10 cellular contexts compared by ENCODE assay signal in the genomic region with DNA sequence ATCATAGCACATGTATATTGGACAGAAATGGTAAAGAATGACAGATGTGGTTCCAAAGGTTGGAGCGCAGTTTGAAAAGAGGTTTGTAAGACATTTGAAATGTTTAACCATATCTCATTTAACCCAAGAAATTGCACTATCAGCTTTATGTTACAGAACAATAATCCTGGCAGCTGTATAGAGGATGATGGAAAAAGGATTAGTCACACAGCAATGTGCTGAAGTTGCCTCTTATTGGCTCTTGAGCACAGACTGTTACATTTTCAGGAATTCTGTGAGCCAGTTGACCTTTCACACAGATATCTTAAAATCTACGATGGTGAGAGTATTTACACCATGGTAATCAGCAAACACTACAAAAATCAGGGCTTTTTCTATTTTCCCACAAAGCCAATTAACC. TPM values are rescaled to one million over a fixed set of nuclear protein-coding genes. Genes with fewer than 3 reads are reported as not detected.
DNase-seq lines count a peak whose midpoint lies in the region; ATAC-seq and TF ChIP-seq lines count a peak whose summit lies in the region.
"Had no signal": no experiment of that assay in that cellular context is flagged by ENCODE, and none has a peak within 500 bp of the region (broad histone marks: within the 10 kb centered on the region; RNA-seq: fewer than 3 reads in every experiment).

No MANE protein-coding gene starts in this region.

- H3K9me3 ChIP-seq in DND-41 (ENCODE audit: insufficient read depth, low read length, severe bottlenecking) (no peaks in the 10 kb centered on the region), muscle layer of duodenum (ENCODE audit: control insufficient read depth in 1 of 2, low read length in 2 of 2) (no peaks in the 10 kb centered on the region)
- H3K9me3 ChIP-seq: body of pancreas had no signal

- no peak overlapping the region for H2AFZ ChIP-seq in DND-41 (ENCODE audit: low read depth, low read length)

- H3K4me3 ChIP-seq in DND-41 (ENCODE audit: low read depth in 1 of 2, low read length in 2 of 2) = no peak overlapping the region
- no peak overlapping the region for H3K4me3 ChIP-seq in muscle layer of duodenum (ENCODE audit: low read depth in 1 of 2, low read length in 2 of 2)
- no peak overlapping the region for H3K4me3 ChIP-seq in H7 (ENCODE audit: insufficient read depth, low read depth, low read length)
- H3K4me3 ChIP-seq: body of pancreas had no signal

- H3K27ac ChIP-seq in DND-41 (ENCODE audit: low read length) (no peak overlapping the region), muscle layer of duodenum (ENCODE audit: low read length) (peak overlapping the region; percentile 59)
- H3K27ac ChIP-seq: body of pancreas had no signal

- peaks cover 4% of the 10 kb centered on the region; the same call in 1 of the 2 replicates for H4K20me1 ChIP-seq in DND-41 (ENCODE audit: insufficient read depth, low read length)

- peaks cover 53% of the 10 kb centered on the region for H3K4me1 Mint-ChIP-seq in chondrocyte (ENCODE audit: low read depth)

- H3K9ac ChIP-seq in DND-41 (ENCODE audit: low read depth, low read length) = no peak overlapping the region

- H3K4me1 ChIP-seq in DND-41 (ENCODE audit: insufficient read depth, low read length) (peaks cover 46% of the 10 kb centered on the region), muscle layer of duodenum (ENCODE audit: control insufficient read depth in 1 of 2, insufficient read depth in 2 of 2, low read length in 2 of 2) (peaks cover 6 to 38% of the 10 kb centered on the region in 2 donors)

- DNase-seq in DND-41 (no peak), M059J (ENCODE audit: low read depth) (peak; percentile 55), chondrocyte (ENCODE audit: low spot score) (no peak), H7 (no peak)
- DNase-seq: activated CD4-positive, alpha-beta T cell treated with anti-CD3 and anti-CD28 coated beads, Interleukin-2, amount 50 U/mL, for 1 hour; body of pancreas had no signal

- H3K4me3 Mint-ChIP-seq in chondrocyte (ENCODE audit: unreplicated experiment) = peak overlapping the region; percentile 10

- H3K36me3 ChIP-seq in DND-41 (ENCODE audit: insufficient read depth, low read length) (peaks cover 26% of the 10 kb centered on the region), muscle layer of duodenum (ENCODE audit: control insufficient read depth in 1 of 2, insufficient read depth in 2 of 2, low read length in 2 of 2) (peaks cover 18 to 21% of the 10 kb centered on the region in 2 donors), H7 (replicated peaks; ENCODE audit: control insufficient read depth, insufficient read depth, low read length) (no peaks in the 10 kb centered on the region; the same call in 1 of the 2 replicates)

- TF ChIP-seq CTCF in DND-41 (IDR thresholded peaks at IDR 0.05; ENCODE audit: borderline replicate concordance, extremely low read depth, low read length, poor library complexity, severe bottlenecking) (no peak), chondrocyte (IDR thresholded peaks at IDR 0.05) (no peak)

- ATAC-seq in DND-41 (ENCODE audit: insufficient read depth, low read depth) (no peak), GM19397 (IDR thresholded peaks at IDR 0.05; ENCODE audit: unreplicated experiment) (no peak), GM19463 (IDR thresholded peaks at IDR 0.05; ENCODE audit: unreplicated experiment) (no peak)
- ATAC-seq: body of pancreas had no signal

- H3K9me3 Mint-ChIP-seq in chondrocyte (ENCODE audit: low read depth) = no peaks in the 10 kb centered on the region
- H3K9me3 Mint-ChIP-seq: nephron had no signal

- H3K79me2 ChIP-seq in DND-41 (ENCODE audit: insufficient read depth, low read length) = peaks cover 61% of the 10 kb centered on the region

- H3K4me2 ChIP-seq in DND-41 (ENCODE audit: insufficient read depth, low read length) = peak overlapping the region; percentile 85; the same call in 1 of the 2 replicates

- H3K27me3 ChIP-seq in DND-41 (ENCODE audit: insufficient read depth, low read length, poor library complexity) = no peaks in the 10 kb centered on the region
- H3K27me3 ChIP-seq in muscle layer of duodenum (ENCODE audit: low read depth, low read length) = no peaks in the 10 kb centered on the region
- no peaks in the 10 kb centered on the region for H3K27me3 ChIP-seq in H7 (ENCODE audit: control insufficient read depth, insufficient read depth, low read length)
- H3K27me3 ChIP-seq: body of pancreas had no signal

- H3K36me3 Mint-ChIP-seq in chondrocyte (ENCODE audit: low read depth) = peaks cover 12% of the 10 kb centered on the region

- no peaks in the 10 kb centered on the region for H3K27me3 Mint-ChIP-seq in chondrocyte (ENCODE audit: low read depth)

- H3K27ac Mint-ChIP-seq in chondrocyte (ENCODE audit: unreplicated experiment) = peak overlapping the region; percentile 83
- H3K27ac Mint-ChIP-seq: nephron had no signal

RNA-seq across cellular contexts. Expression of gene COG5, which starts 3.9 kb away (rescaled TPM):
- total RNA-seq in M059J (2014; rRNA removed; shearing (Covaris generic)) = 20.8 and 62.3 TPM in 2 replicates
- 52.8 to 56.6 TPM (median 53.8 TPM) in 3 replicates for total RNA-seq in chondrocyte
- total RNA-seq in H7 (2014; rRNA removed; shearing (Covaris generic)) = 13.5 and 18.4 TPM in 2 replicates

RNA-seq across cellular contexts. Expression of gene DUS4L, which starts 3.9 kb away (rescaled TPM):
- total RNA-seq in M059J (2014; rRNA removed; shearing (Covaris generic)) = 8.1 and 12.5 TPM in 2 replicates
- 4.6 to 8.8 TPM (median 4.9 TPM) in 3 replicates for total RNA-seq in chondrocyte
- total RNA-seq in H7 (2014; rRNA removed; shearing (Covaris generic)) = 22.9 and 28.6 TPM in 2 replicates

RNA-seq across cellular contexts. Expression of gene BCAP29, which starts 20.2 kb away (rescaled TPM):
- 120 and 234 TPM in 2 replicates for total RNA-seq in M059J (2014; rRNA removed; shearing (Covaris generic))
- 63.3 to 73.0 TPM (median 69.0 TPM) in 3 replicates for total RNA-seq in chondrocyte
- total RNA-seq in H7 (2014; rRNA removed; shearing (Covaris generic)) = 26.8 and 31.0 TPM in 2 replicates
